2 cellular contexts compared by ENCODE assay signal in genomic region chr4:11618666-11619282, GRCh38.
TF ChIP-seq lines count a peak whose summit lies in the region.

No MANE protein-coding gene starts in this region.

TF ChIP-seq in liver, 16 proteins besides CTCF, POLR2A, EP300 and RAD21 (continued from another document):
- TF ChIP-seq REST (IDR thresholded peaks at IDR 0.05), result no peak
TF ChIP-seq in liver: peak in this region for 6.

TF ChIP-seq in HepG2, 621 proteins besides CTCF, POLR2A, EP300 and RAD21 (continued from another document):
- TF ChIP-seq ZBTB46 (CRISPR knock-in tag; IDR thresholded peaks at IDR 0.05; ENCODE audit: borderline replicate concordance) (no peak), PPARG (CRISPR knock-in tag; conservative IDR thresholded peaks at IDR 0.05) (no peak), SNAPC5 (CRISPR knock-in tag; IDR thresholded peaks at IDR 0.05; ENCODE audit: borderline replicate concordance) (no peak), ZNF720 (CRISPR knock-in tag; IDR thresholded peaks at IDR 0.05) (no peak)
